ENCODE assay signal across 7 cellular contexts in genomic region chr9:95325221-95325620, GRCh38.
"Had no signal": no experiment of that assay in that cellular context is flagged by ENCODE, and none has a peak within 500 bp of the region (broad histone marks: within the 10 kb centered on the region; RNA-seq: fewer than 3 reads in every experiment).

No MANE protein-coding gene starts in this region.

- FAIRE-seq: GM12878, GM12891, GM12892, GM18507, GM19239 had no signal

- DNase-seq: GDM1, GF-D8 had no signal

- ATAC-seq: GM12878 had no signal

- H3K4me3 ChIP-seq: GM12878 had no signal
